In the genomic region with DNA sequence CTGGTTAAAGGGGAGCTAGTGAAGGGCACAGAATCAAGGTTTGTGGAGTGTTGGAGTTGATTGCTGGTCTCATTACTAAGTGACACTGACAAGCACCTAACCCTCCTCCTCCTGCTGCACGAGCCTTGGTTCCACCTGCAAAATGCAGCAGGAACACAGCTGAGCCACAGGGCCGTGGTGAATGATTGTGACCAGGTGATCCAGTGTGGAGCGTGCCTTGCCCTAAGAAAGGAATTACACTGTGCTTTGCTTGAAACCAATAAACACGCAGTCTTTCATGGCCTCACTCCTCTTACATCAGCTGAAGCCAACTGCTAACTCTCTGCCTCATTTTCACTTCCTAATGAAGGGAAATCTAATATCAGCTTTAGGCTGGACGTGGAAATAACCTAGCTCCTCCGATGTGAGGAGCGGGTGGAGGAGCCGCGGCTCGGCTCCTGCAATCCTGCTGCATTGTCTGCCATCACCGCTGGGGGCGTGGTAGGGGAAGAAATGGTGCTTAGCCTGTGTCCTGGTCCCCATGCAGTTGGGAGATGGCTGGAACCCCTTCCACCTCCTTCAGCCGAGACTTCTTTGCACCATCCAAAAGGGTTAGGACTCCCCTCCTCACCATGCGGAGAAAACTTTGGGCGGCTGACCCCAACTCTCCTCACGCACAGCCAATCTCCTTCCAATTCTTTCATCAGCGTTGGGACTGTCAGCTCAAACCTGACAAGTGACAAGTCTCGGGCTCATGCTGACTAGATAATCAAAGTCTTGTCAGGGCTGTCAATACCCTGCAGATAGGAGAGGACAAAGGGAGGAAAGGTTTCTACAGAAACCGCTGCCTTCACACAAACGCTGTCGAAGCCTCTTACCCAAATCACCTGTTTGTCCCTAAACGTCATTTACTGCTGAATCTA, we compare ENCODE assay signal across 8 cellular contexts.
A peak's percentile ranks its signal among the peaks of the same experiment; 100 is the strongest.
DNase-seq lines count a peak whose midpoint lies in the region; ATAC-seq, FAIRE-seq and TF ChIP-seq lines count a peak whose summit lies in the region.

No MANE protein-coding gene starts in this region.

- no peaks in the 10 kb centered on the region for H3K9me3 ChIP-seq in kidney (ENCODE audit: control insufficient read depth in 1 of 2, low read length in 2 of 2)

- intact Hi-C loops in kidney (cut with DNase I): no loop called here

- DNase-seq in NCI-H526 (lab: John Stamatoyannopoulos, UW) (peak; percentile 34 to 83), astrocyte of the hippocampus (ENCODE audit: low read depth, low spot score) (peak; percentile 5), kidney (no peak)
- DNase-seq in stimulated activated CD8-positive, alpha-beta memory T cell treated with anti-CD3 and anti-CD28 coated beads, Interleukin-4, amount 100 ng/mL, for 48 hours: peak; percentile 58
- DNase-seq in effector memory CD8-positive, alpha-beta T cell: no peak

- ATAC-seq in GM19467 (IDR thresholded peaks at IDR 0.05; ENCODE audit: unreplicated experiment): no peak
- no peak for ATAC-seq in effector memory CD8-positive, alpha-beta T cell (replicated peaks)
- ATAC-seq in HG03097 (IDR thresholded peaks at IDR 0.05; ENCODE audit: low FRiP score, unreplicated experiment): no peak

- FAIRE-seq in kidney (lab: Jason Lieb, UNC): no peak

- H3K27me3 Mint-ChIP-seq in effector memory CD8-positive, alpha-beta T cell: peaks cover 21 to 41% of the 10 kb centered on the region in 2 donors

- H3K27ac Mint-ChIP-seq in effector memory CD8-positive, alpha-beta T cell: no peak overlapping the region

- no peaks in the 10 kb centered on the region for H3K36me3 ChIP-seq in kidney (ENCODE audit: control insufficient read depth in 1 of 2, insufficient read depth in 2 of 2, low read length in 2 of 2)

- peaks cover 0 to 1% of the 10 kb centered on the region in 2 donors for H3K4me1 Mint-ChIP-seq in effector memory CD8-positive, alpha-beta T cell (ENCODE audit: low read depth in 2 of 2)

- H3K9ac ChIP-seq in kidney (ENCODE audit: low read length in 2 of 2): no peak overlapping the region

- H3K4me1 ChIP-seq in kidney (ENCODE audit: control insufficient read depth in 1 of 2, insufficient read depth in 1 of 2, low read depth in 1 of 2, low read length in 2 of 2): no peaks in the 10 kb centered on the region

- no peak overlapping the region for H3K4me3 ChIP-seq in kidney (ENCODE audit: low read length in 2 of 2)

- H3K9me3 Mint-ChIP-seq in effector memory CD8-positive, alpha-beta T cell: no peaks in the 10 kb centered on the region

- H3K4me3 Mint-ChIP-seq in effector memory CD8-positive, alpha-beta T cell: no peak overlapping the region

- TF ChIP-seq CTCF in GM12872 (IDR thresholded peaks at IDR 0.05; ENCODE audit: insufficient read depth, low read depth, low read length): peak; percentile 57; the same call in 2 of the 3 replicates
- peak; percentile 60 for TF ChIP-seq CTCF in kidney (IDR thresholded peaks at IDR 0.05; ENCODE audit: borderline replicate concordance, extremely low read depth, insufficient read depth)

- H3K27ac ChIP-seq in kidney (ENCODE audit: low read depth in 2 of 2, low read length in 2 of 2): no peak overlapping the region

- H3K36me3 Mint-ChIP-seq in effector memory CD8-positive, alpha-beta T cell (ENCODE audit: insufficient read depth): no peaks in the 10 kb centered on the region

Comparison
In these comparisons a context has a peak if more than half of its experiments do, and no peak if none do; other contexts are left out.
1. DNase-seq: peak in NCI-H526 (2 of 2), astrocyte of the hippocampus (single experiment) and stimulated activated CD8-positive, alpha-beta memory T cell treated with anti-CD3 and anti-CD28 coated beads, Interleukin-4, amount 100 ng/mL, for 48 hours (single experiment); none in kidney (single experiment) and effector memory CD8-positive, alpha-beta T cell (0 of 3).